20 cellular contexts compared by ENCODE assay signal in the genomic region with DNA sequence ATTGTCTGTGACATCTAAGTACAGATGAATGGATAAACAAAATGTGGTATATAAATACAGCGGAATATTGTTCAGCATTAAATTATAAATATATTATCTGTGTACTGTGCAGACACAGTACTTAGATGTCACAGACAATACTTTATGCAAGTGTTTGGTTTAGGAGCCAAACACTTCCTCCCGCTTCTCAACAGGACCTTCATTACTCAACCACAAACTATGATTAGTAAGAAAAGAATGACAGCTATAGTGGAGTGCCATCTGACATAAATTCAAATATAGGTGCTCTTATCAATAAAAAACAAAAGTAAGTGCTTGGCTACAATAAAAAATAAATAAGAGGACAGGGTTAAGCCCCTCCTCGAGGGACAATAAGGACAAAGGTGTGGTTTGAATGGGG. TPM values are rescaled to one million over a fixed set of nuclear protein-coding genes. Genes with fewer than 3 reads are reported as not detected.
A peak's percentile ranks its signal among the peaks of the same experiment; 100 is the strongest.
DNase-seq lines count a peak whose midpoint lies in the region; ATAC-seq, FAIRE-seq and TF ChIP-seq lines count a peak whose summit lies in the region.
"Had no signal": no experiment of that assay in that cellular context is flagged by ENCODE, and none has a peak within 500 bp of the region (broad histone marks: within the 10 kb centered on the region; RNA-seq: fewer than 3 reads in every experiment).

No MANE protein-coding gene starts in this region.

- FAIRE-seq in bronchial epithelial cell (lab: Jason Lieb, UNC) = no peak
- FAIRE-seq: islet of Langerhans had no signal

- peak overlapping the region; percentile 17 for H3K9ac ChIP-seq in Loucy (ENCODE audit: low read depth, low read length, poor library complexity, severe bottlenecking)

- H3K4me1 ChIP-seq in Loucy (ENCODE audit: insufficient read depth, low read length, poor library complexity, severe bottlenecking) (peaks cover 39% of the 10 kb centered on the region), tibial nerve (no peaks in the 10 kb centered on the region)
- H3K4me1 ChIP-seq: adrenal gland, tibial artery had no signal

- H3K4me3 ChIP-seq in Loucy (ENCODE audit: low read length, poor library complexity, severe bottlenecking) (peak overlapping the region; percentile 39), bronchial epithelial cell (ENCODE audit: low read depth, low read length) (no peak overlapping the region), tibial nerve (no peak overlapping the region)
- H3K4me3 ChIP-seq: adrenal gland, smooth muscle cell, tibial artery had no signal

- no peaks in the 10 kb centered on the region for H3K79me2 ChIP-seq in Loucy (ENCODE audit: insufficient read depth, low read length)

- TF ChIP-seq POLR2A in tibial nerve (IDR thresholded peaks at IDR 0.05) = no peak

- no peak for TF ChIP-seq CTCF in Loucy (conservative IDR thresholded peaks at IDR 0.05; ENCODE audit: low read length)
- no peak for TF ChIP-seq CTCF in bronchial epithelial cell (IDR thresholded peaks at IDR 0.05; ENCODE audit: insufficient read depth, low read length, severe bottlenecking)
- TF ChIP-seq CTCF in tibial nerve (IDR thresholded peaks at IDR 0.05) = no peak

- 69 to 71% methylated on average over 3 of the region's 3 CpGs for WGBS in tibial nerve, 2 donors

- H3K27me3 ChIP-seq in Loucy (ENCODE audit: insufficient read depth, low read length, poor library complexity, severe bottlenecking) (no peaks in the 10 kb centered on the region), bronchial epithelial cell (ENCODE audit: control insufficient read depth, insufficient read depth, low read length) (no peaks in the 10 kb centered on the region), tibial nerve (no peaks in the 10 kb centered on the region)
- H3K27me3 ChIP-seq: adrenal gland, tibial artery had no signal

- H3K4me2 ChIP-seq in Loucy (ENCODE audit: low read depth, low read length, poor library complexity, severe bottlenecking) = peak overlapping the region; percentile 62
- H3K4me2 ChIP-seq: smooth muscle cell had no signal

- H3K27ac ChIP-seq in tibial nerve = no peak overlapping the region
- H3K27ac ChIP-seq: adrenal gland, tibial artery had no signal

- ATAC-seq in GM19463 (IDR thresholded peaks at IDR 0.05; ENCODE audit: unreplicated experiment) = peak; percentile 21
- ATAC-seq in HG03196 (IDR thresholded peaks at IDR 0.05; ENCODE audit: unreplicated experiment) = no peak
- ATAC-seq in GM18861 (IDR thresholded peaks at IDR 0.05; ENCODE audit: unreplicated experiment) = no peak
- ATAC-seq: naive thymus-derived CD4-positive, alpha-beta T cell; Panc1; SK-N-SH treated with all-trans-retinoic acid at 6 μM for 48 hours had no signal

- H3K36me3 ChIP-seq in Loucy (ENCODE audit: insufficient read depth, low read length) (no peaks in the 10 kb centered on the region), bronchial epithelial cell (ENCODE audit: control insufficient read depth, insufficient read depth, low read length) (no peaks in the 10 kb centered on the region), tibial nerve (no peaks in the 10 kb centered on the region)
- H3K36me3 ChIP-seq: adrenal gland had no signal

- H2AFZ ChIP-seq in Loucy (ENCODE audit: low read length) = peak overlapping the region; percentile 77; the same call in 1 of the 2 replicates

- H3F3A ChIP-seq in Loucy (ENCODE audit: low read depth) = no peaks in the 10 kb centered on the region

- H4K20me1 ChIP-seq in Loucy (ENCODE audit: insufficient read depth, low read length, poor library complexity, severe bottlenecking) = no peaks in the 10 kb centered on the region

- DNase-seq in EL (peak; percentile 13), bronchial epithelial cell (ENCODE audit: low read depth) (peak; percentile 37), NCI-H1092 treated with DMSO at 0.1 percent for 48 hours (lab: John Stamatoyannopoulos, UW) (no peak), tibial nerve (ENCODE audit: low spot score in 2 of 2) (no peak)
- DNase-seq: activated CD4-positive, alpha-beta T cell treated with anti-CD3 and anti-CD28 coated beads, Interleukin-2, amount 50 U/mL, for 48 hours; adrenal gland; COR-L47; effector CD8-positive, alpha-beta T cell; head of caudate nucleus; naive thymus-derived CD4-positive, alpha-beta T cell; NCI-H748 treated with DMSO at 0.1 percent for 48 hours; tibial artery had no signal

- H3K9me3 ChIP-seq in Loucy (ENCODE audit: insufficient read depth, low read depth, low read length) = no peaks in the 10 kb centered on the region
- no peaks in the 10 kb centered on the region for H3K9me3 ChIP-seq in tibial nerve
- H3K9me3 ChIP-seq: adrenal gland, tibial artery had no signal

- TF ChIP-seq EP300 in tibial nerve (IDR thresholded peaks at IDR 0.05) = no peak

- no peaks in the 10 kb centered on the region for H3K9me2 ChIP-seq in Loucy (replicated peaks; ENCODE audit: low read depth, low read length)

RNA-seq across cellular contexts. Expression of gene STX17, which starts 38.9 kb away (rescaled TPM):
- total RNA-seq in bronchial epithelial cell (12.1 and 20.4 TPM in 2 replicates), tibial nerve (10 to 100 TPM; 24.3 to 43.1 (median 33.7) TPM)

RNA-seq across cellular contexts. Expression of gene NR4A3, which starts 45.9 kb away (rescaled TPM):
- total RNA-seq in bronchial epithelial cell (not detected in 2 replicates), tibial nerve (10 to 100 TPM in 1 of 4 donors, 1 to 10 TPM in 3; 3.0 to 12.7 (median 4.8) TPM)

Comparison
In these comparisons a context has a peak if more than half of its experiments do, and no peak if none do; other contexts are left out.
1. DNase-seq: peak in EL (single experiment) and bronchial epithelial cell (single experiment); none in NCI-H1092 treated with DMSO at 0.1 percent for 48 hours (single experiment) and tibial nerve (0 of 2).